In the genomic region with DNA sequence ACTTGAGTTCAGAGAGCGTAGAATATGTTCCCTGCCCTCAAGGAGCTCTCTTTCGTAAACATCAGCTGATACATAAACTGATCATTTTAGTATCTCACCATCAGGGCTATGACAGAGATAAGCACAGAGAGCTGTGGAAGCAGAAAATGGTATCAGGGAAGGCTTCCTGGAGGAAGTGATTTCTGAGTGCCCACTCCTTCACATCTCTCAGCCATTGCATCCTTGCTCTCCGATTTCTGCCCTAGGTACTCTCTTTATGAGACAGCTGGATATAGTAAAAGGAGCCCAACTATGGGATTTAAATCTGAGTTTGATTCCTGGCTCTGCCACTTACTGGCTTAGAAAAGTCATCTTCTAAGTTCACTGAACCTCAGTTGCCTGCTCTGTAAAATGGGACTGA, we compare ENCODE assay signal across 8 cellular contexts.
"Had no signal": no experiment of that assay in that cellular context is flagged by ENCODE, and none has a peak within 500 bp of the region (broad histone marks: within the 10 kb centered on the region; RNA-seq: fewer than 3 reads in every experiment).

No MANE protein-coding gene starts in this region.

- H3K27ac ChIP-seq: HL-60 had no signal

- ATAC-seq: GM23338 had no signal

- H3K4me3 Mint-ChIP-seq: GM23338, H9, IgD-negative memory B cell had no signal

- H3K4me2 ChIP-seq: GM23338 had no signal

- DNase-seq: H9, HCEC 1CT, KG1 had no signal

- H3K27ac Mint-ChIP-seq: GM23338, H9, IgD-negative memory B cell had no signal

- H3K4me3 ChIP-seq: GM23338 had no signal

- FAIRE-seq: H1, H54 had no signal

- H3K27me3 Mint-ChIP-seq: IgD-negative memory B cell had no signal

- H3K9me3 Mint-ChIP-seq: GM23338, H9, IgD-negative memory B cell had no signal

- H2AFZ ChIP-seq: GM23338 had no signal

- H3K4me1 Mint-ChIP-seq: GM23338, H9 had no signal
